Comparison of ENCODE assay signal across 18 cellular contexts in the genomic region with DNA sequence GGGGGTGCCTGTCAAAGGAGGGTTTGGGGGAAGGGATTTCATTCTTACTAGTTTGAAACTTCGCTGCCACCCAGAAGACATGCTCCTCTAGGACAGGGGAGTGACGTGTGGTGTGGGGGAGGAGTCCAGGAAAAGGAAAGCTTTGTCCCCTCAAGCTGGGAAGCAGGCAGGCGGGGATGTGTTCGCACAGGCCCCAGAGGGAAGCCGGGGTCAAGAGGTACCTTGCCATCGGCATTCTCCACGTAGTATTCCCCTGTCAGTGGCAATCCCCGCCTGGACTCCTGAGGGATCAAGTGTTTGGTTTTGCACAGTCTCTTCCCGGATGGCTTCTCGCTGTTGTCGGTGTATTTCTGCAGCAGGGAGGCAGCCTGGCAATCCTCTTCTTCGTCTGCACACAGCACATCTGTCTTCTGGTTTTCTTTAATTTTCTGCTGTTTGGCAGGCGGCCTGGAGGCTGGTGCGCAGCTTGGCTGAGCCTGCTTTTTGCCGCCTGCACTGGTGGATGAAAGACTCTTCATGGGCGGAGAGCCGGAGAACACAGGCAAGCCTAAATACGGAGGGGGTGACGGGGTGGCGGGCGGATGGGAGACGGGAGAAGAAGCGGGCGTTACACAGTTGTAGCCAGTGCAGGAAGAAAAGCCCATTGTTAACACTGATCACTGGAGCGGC. TPM values are rescaled to one million over a fixed set of nuclear protein-coding genes. Genes with fewer than 3 reads are reported as not detected.
A peak's percentile ranks its signal among the peaks of the same experiment; 100 is the strongest.
DNase-seq lines count a peak whose midpoint lies in the region; ATAC-seq and TF ChIP-seq lines count a peak whose summit lies in the region.
"Had no signal": no experiment of that assay in that cellular context is flagged by ENCODE, and none has a peak within 500 bp of the region (broad histone marks: within the 10 kb centered on the region; RNA-seq: fewer than 3 reads in every experiment).

No MANE protein-coding gene starts in this region.

- no peaks in the 10 kb centered on the region for H3K27me3 Mint-ChIP-seq in activated naive CD4-positive, alpha-beta T cell treated with anti-CD3 and anti-CD28 coated beads, Interleukin-2, amount 10 ng/mL, durations not matched to agents 7 days and 5 days
- H3K27me3 Mint-ChIP-seq in mesothelial cell of epicardium (ENCODE audit: low read depth), result no peaks in the 10 kb centered on the region
- H3K27me3 Mint-ChIP-seq: activated naive CD4-positive, alpha-beta T cell treated with anti-CD3 and anti-CD28 coated beads, Interleukin-2, amount 50 U/mL, for 24 hours had no signal

- no peaks in the 10 kb centered on the region for H3K9me3 Mint-ChIP-seq in activated naive CD4-positive, alpha-beta T cell treated with anti-CD3 and anti-CD28 coated beads, Interleukin-2, amount 10 ng/mL, durations not matched to agents 7 days and 5 days
- no peaks in the 10 kb centered on the region for H3K9me3 Mint-ChIP-seq in activated naive CD4-positive, alpha-beta T cell treated with anti-CD3 and anti-CD28 coated beads, Interleukin-2, amount 50 U/mL, for 72 hours
- H3K9me3 Mint-ChIP-seq in mesothelial cell of epicardium, result peaks cover 6% of the 10 kb centered on the region
- H3K9me3 Mint-ChIP-seq: activated naive CD4-positive, alpha-beta T cell treated with anti-CD3 and anti-CD28 coated beads, Interleukin-2, amount 50 U/mL, for 24 hours had no signal

- CTCF ChIA-PET in activated naive CD4-positive, alpha-beta T cell treated with anti-CD3 and anti-CD28 coated beads, Interleukin-2, amount 10 ng/mL, durations not matched to agents 7 days and 5 days (lab: Charles Lee), result no interaction called here

- H3K4me1 Mint-ChIP-seq in activated naive CD4-positive, alpha-beta T cell treated with anti-CD3 and anti-CD28 coated beads, Interleukin-2, amount 10 ng/mL, durations not matched to agents 7 days and 5 days, result peaks cover 63% of the 10 kb centered on the region
- peaks cover 15% of the 10 kb centered on the region for H3K4me1 Mint-ChIP-seq in mesothelial cell of epicardium

- no peak for TF ChIP-seq CTCF in mesothelial cell of epicardium (IDR thresholded peaks at IDR 0.05; ENCODE audit: unreplicated experiment)

- peak overlapping the region; percentile 80 for H3K27ac Mint-ChIP-seq in activated naive CD4-positive, alpha-beta T cell treated with anti-CD3 and anti-CD28 coated beads, Interleukin-2, amount 10 ng/mL, durations not matched to agents 7 days and 5 days
- peak overlapping the region in 1 of 2 donors; percentile 72 for H3K27ac Mint-ChIP-seq in activated naive CD4-positive, alpha-beta T cell treated with anti-CD3 and anti-CD28 coated beads, Interleukin-2, amount 50 U/mL, for 72 hours
- peak overlapping the region; percentile 63 for H3K27ac Mint-ChIP-seq in mesothelial cell of epicardium

- H3K4me3 Mint-ChIP-seq in activated naive CD4-positive, alpha-beta T cell treated with anti-CD3 and anti-CD28 coated beads, Interleukin-2, amount 10 ng/mL, durations not matched to agents 7 days and 5 days, result no peak overlapping the region
- H3K4me3 Mint-ChIP-seq in mesothelial cell of epicardium, result no peak overlapping the region
- H3K4me3 Mint-ChIP-seq: activated naive CD4-positive, alpha-beta T cell treated with anti-CD3 and anti-CD28 coated beads, Interleukin-2, amount 50 U/mL, for 24 hours had no signal

- H3K36me3 Mint-ChIP-seq in activated naive CD4-positive, alpha-beta T cell treated with anti-CD3 and anti-CD28 coated beads, Interleukin-2, amount 10 ng/mL, durations not matched to agents 7 days and 5 days, result peaks cover 42% of the 10 kb centered on the region
- H3K36me3 Mint-ChIP-seq in activated naive CD4-positive, alpha-beta T cell treated with anti-CD3 and anti-CD28 coated beads, Interleukin-2, amount 50 U/mL, for 72 hours, result peaks cover 12 to 27% of the 10 kb centered on the region in 2 donors
- H3K36me3 Mint-ChIP-seq in mesothelial cell of epicardium, result peaks cover 21% of the 10 kb centered on the region

- H3K27ac ChIP-seq in caudate nucleus (ENCODE audit: low read depth, low read length), result no peak overlapping the region
- H3K27ac ChIP-seq: HL-60 had no signal

- DNase-seq in activated naive CD4-positive, alpha-beta T cell treated with anti-CD3 and anti-CD28 coated beads, Interleukin-2, amount 10 ng/mL, durations not matched to agents 7 days and 5 days, result no peak
- DNase-seq in activated naive CD4-positive, alpha-beta T cell treated with anti-CD3 and anti-CD28 coated beads, Interleukin-2, amount 50 U/mL, for 72 hours (ENCODE audit: low spot score in 2 of 2), result no peak
- DNase-seq in caudate nucleus (lab: John Stamatoyannopoulos, UW) (peak in 31 of 61 donors; percentile 1 to 54 (median 11)), mesothelial cell of epicardium (ENCODE audit: low spot score in 2 of 2, unreplicated experiment in 2 of 2) (no peak), superior temporal gyrus (ENCODE audit: extremely low spot score) (peak; percentile 45)
- DNase-seq in stimulated activated CD4-positive, alpha-beta T cell treated with anti-CD3 and anti-CD28 coated beads, Interleukin-2, amount 100 ng/mL, for 24 hours, result no peak
- no peak for DNase-seq in activated CD4-positive, alpha-beta T cell treated with anti-CD3 and anti-CD28 coated beads, Interleukin-2, amount 50 U/mL, for 48 hours
- DNase-seq: activated CD8-positive, alpha-beta memory T cell treated with anti-CD3 and anti-CD28 coated beads, Interleukin-2, amount 50 U/mL, for 4 hours; Caco-2; GF-D8; heart left ventricle; kidney glomerular epithelial cell; NCI-H1436; NCI-H524 treated with DMSO at 0.1 percent for 48 hours had no signal

- no peak for ATAC-seq in activated naive CD4-positive, alpha-beta T cell treated with anti-CD3 and anti-CD28 coated beads, Interleukin-2, amount 50 U/mL, for 72 hours
- ATAC-seq in HG03378 (IDR thresholded peaks at IDR 0.05; ENCODE audit: unreplicated experiment), result no peak
- ATAC-seq: HCT116, heart left ventricle had no signal

RNA-seq across cellular contexts. Expression of a gene that starts 35.1 kb away (rescaled TPM):
- total RNA-seq in activated naive CD4-positive, alpha-beta T cell treated with anti-CD3 and anti-CD28 coated beads, Interleukin-2, amount 50 U/mL, for 72 hours, result 10 to 100 TPM; 46.9 to 48.3 TPM
- 49.0 to 52.3 TPM (median 49.7 TPM) in 3 replicates for total RNA-seq in mesothelial cell of epicardium

Comparison
In these comparisons a context has a peak if more than half of its experiments do, and no peak if none do; other contexts are left out.
1. DNase-seq: peak in caudate nucleus (31 of 61) and superior temporal gyrus (single experiment); none in activated naive CD4-positive, alpha-beta T cell treated with anti-CD3 and anti-CD28 coated beads, Interleukin-2, amount 10 ng/mL, durations not matched to agents 7 days and 5 days (single experiment), activated naive CD4-positive, alpha-beta T cell treated with anti-CD3 and anti-CD28 coated beads, Interleukin-2, amount 50 U/mL, for 72 hours (0 of 2), mesothelial cell of epicardium (0 of 2), stimulated activated CD4-positive, alpha-beta T cell treated with anti-CD3 and anti-CD28 coated beads, Interleukin-2, amount 100 ng/mL, for 24 hours (0 of 2) and activated CD4-positive, alpha-beta T cell treated with anti-CD3 and anti-CD28 coated beads, Interleukin-2, amount 50 U/mL, for 48 hours (0 of 2).